Comparison of ENCODE assay signal across 2 cellular contexts in genomic region chr5:84163671-84164070, GRCh38.
TF ChIP-seq lines count a peak whose summit lies in the region.

No MANE protein-coding gene starts in this region.

TF ChIP-seq in HepG2, 621 proteins besides CTCF, POLR2A, EP300 and RAD21 (continued from another document):
- TF ChIP-seq THAP9 (CRISPR knock-in tag; IDR thresholded peaks at IDR 0.05; ENCODE audit: borderline replicate concordance) (no peak), HOXA9 (CRISPR knock-in tag; IDR thresholded peaks at IDR 0.05; ENCODE audit: borderline replicate concordance) (no peak), HMGXB3 (CRISPR knock-in tag; IDR thresholded peaks at IDR 0.05; ENCODE audit: borderline replicate concordance) (no peak), CREB1 (IDR thresholded peaks at IDR 0.05) (peak; percentile 72), CREB1 (CRISPR knock-in tag; IDR thresholded peaks at IDR 0.05) (no peak), ATF7 (IDR thresholded peaks at IDR 0.05) (peak; percentile 93), ATF7 (CRISPR knock-in tag; IDR thresholded peaks at IDR 0.05) (no peak)

TF ChIP-seq in HEK293, 187 proteins besides CTCF, POLR2A, EP300 and RAD21:
- TF ChIP-seq, protein P1, sequence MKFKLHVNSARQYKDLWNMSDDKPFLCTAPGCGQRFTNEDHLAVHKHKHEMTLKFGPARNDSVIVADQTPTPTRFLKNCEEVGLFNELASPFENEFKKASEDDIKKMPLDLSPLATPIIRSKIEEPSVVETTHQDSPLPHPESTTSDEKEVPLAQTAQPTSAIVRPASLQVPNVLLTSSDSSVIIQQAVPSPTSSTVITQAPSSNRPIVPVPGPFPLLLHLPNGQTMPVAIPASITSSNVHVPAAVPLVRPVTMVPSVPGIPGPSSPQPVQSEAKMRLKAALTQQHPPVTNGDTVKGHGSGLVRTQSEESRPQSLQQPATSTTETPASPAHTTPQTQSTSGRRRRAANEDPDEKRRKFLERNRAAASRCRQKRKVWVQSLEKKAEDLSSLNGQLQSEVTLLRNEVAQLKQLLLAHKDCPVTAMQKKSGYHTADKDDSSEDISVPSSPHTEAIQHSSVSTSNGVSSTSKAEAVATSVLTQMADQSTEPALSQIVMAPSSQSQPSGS (tag by site-specific recombination; IDR thresholded peaks at IDR 0.05; ENCODE audit: low read depth): peak; percentile 88
- no peak for TF ChIP-seq ZFP3 (tag by site-specific recombination; IDR thresholded peaks at IDR 0.05; ENCODE audit: low read depth)
